1 cellular context compared by ENCODE assay signal in genomic region chr12:52543985-52544888, GRCh38.
TF ChIP-seq lines count a peak whose summit lies in the region.

No MANE protein-coding gene starts in this region.

TF ChIP-seq in K562, 482 proteins besides CTCF, POLR2A, EP300 and RAD21:
- TF ChIP-seq RFX1 (IDR thresholded peaks at IDR 0.05) (no peak), TAF1 (IDR thresholded peaks at IDR 0.05; ENCODE audit: control insufficient read depth, extremely low read depth, insufficient read depth, low read length, severe bottlenecking) (no peak), MIER1 (IDR thresholded peaks at IDR 0.05; ENCODE audit: low read depth) (no peak), ZNF644 (tag; IDR thresholded peaks at IDR 0.05; ENCODE audit: low read depth) (no peak), ETV1 (tag; conservative IDR thresholded peaks at IDR 0.05; ENCODE audit: low read depth) (peak; percentile 42; the same call in 1 of the 2 replicates), ARID2 (IDR thresholded peaks at IDR 0.05) (no peak)
